8 cellular contexts compared by ENCODE assay signal in genomic region chr6:34237722-34238506, GRCh38. TPM values are rescaled to one million over a fixed set of nuclear protein-coding genes. Genes with fewer than 3 reads are reported as not detected.
A peak's percentile ranks its signal among the peaks of the same experiment; 100 is the strongest.
DNase-seq lines count a peak whose midpoint lies in the region; ATAC-seq lines count a peak whose summit lies in the region.

No MANE protein-coding gene starts in this region.

- peak; percentile 38 for DNase-seq in SKM-1 (lab: John Stamatoyannopoulos, UW; ENCODE audit: unreplicated experiment)
- DNase-seq in activated naive CD8-positive, alpha-beta T cell treated with anti-CD3 and anti-CD28 coated beads, Interleukin-2, amount 10 ng/mL, durations not matched to agents 7 days and 5 days = peak; percentile 88
- peak; percentile 45 to 79 (median 75) for DNase-seq in right cardiac atrium
- DNase-seq in skeletal muscle cell (ENCODE audit: low read depth) = no peak

- POLR2A ChIA-PET in activated naive CD8-positive, alpha-beta T cell treated with anti-CD3 and anti-CD28 coated beads, Interleukin-2, amount 10 ng/mL, durations not matched to agents 7 days and 5 days (lab: Charles Lee) = interaction anchor here (1.3 to 2.2 kb wide), 11 partner anchors 10 to 1266 kb away, joined by 3 to 72 read pairs (median 7); partner anchors contain the start of genes RPS10, SMIM29 and UQCC2

- peaks cover 2% of the 10 kb centered on the region for H3K4me1 ChIP-seq in right cardiac atrium (ENCODE audit: control insufficient read depth, insufficient read depth, low read length)

- peak overlapping the region; percentile 81 for H3K4me3 ChIP-seq in GM08714 (ENCODE audit: low read length)
- peak overlapping the region; percentile 94 for H3K4me3 ChIP-seq in right cardiac atrium (ENCODE audit: low read length)
- H3K4me3 ChIP-seq in skeletal muscle cell (ENCODE audit: low read depth, low read length) = peak overlapping the region; percentile 83

- no peaks in the 10 kb centered on the region for H3K27me3 ChIP-seq in right cardiac atrium (ENCODE audit: control insufficient read depth, insufficient read depth)

- no peaks in the 10 kb centered on the region for H3K9me3 Mint-ChIP-seq in activated naive CD8-positive, alpha-beta T cell treated with anti-CD3 and anti-CD28 coated beads, Interleukin-2, amount 10 ng/mL, durations not matched to agents 7 days and 5 days

- H3K27ac Mint-ChIP-seq in activated naive CD8-positive, alpha-beta T cell treated with anti-CD3 and anti-CD28 coated beads, Interleukin-2, amount 10 ng/mL, durations not matched to agents 7 days and 5 days = peak overlapping the region; percentile 94

- H3K4me1 Mint-ChIP-seq in activated naive CD8-positive, alpha-beta T cell treated with anti-CD3 and anti-CD28 coated beads, Interleukin-2, amount 10 ng/mL, durations not matched to agents 7 days and 5 days = peaks cover 43% of the 10 kb centered on the region

- no peaks in the 10 kb centered on the region for H3K9me3 ChIP-seq in right cardiac atrium (ENCODE audit: control insufficient read depth, low read length)

- H3K4me3 Mint-ChIP-seq in activated naive CD8-positive, alpha-beta T cell treated with anti-CD3 and anti-CD28 coated beads, Interleukin-2, amount 10 ng/mL, durations not matched to agents 7 days and 5 days = peak overlapping the region; percentile 90

- H3K36me3 Mint-ChIP-seq in activated naive CD8-positive, alpha-beta T cell treated with anti-CD3 and anti-CD28 coated beads, Interleukin-2, amount 10 ng/mL, durations not matched to agents 7 days and 5 days = peaks cover 16% of the 10 kb centered on the region

- intact Hi-C loops in right cardiac atrium (cut with DNase I) = loop anchor here in 1 of 4 donors (5.0 kb wide), 1 partner anchor 41 kb away; no protein-coding TSS in a partner anchor

- H3K27me3 Mint-ChIP-seq in activated naive CD8-positive, alpha-beta T cell treated with anti-CD3 and anti-CD28 coated beads, Interleukin-2, amount 10 ng/mL, durations not matched to agents 7 days and 5 days = no peaks in the 10 kb centered on the region

- H3K27ac ChIP-seq in right cardiac atrium (ENCODE audit: low read length) = no peak overlapping the region

- ATAC-seq in HG03139 (IDR thresholded peaks at IDR 0.05; ENCODE audit: unreplicated experiment) = peak; percentile 1
- peak; percentile 19 for ATAC-seq in activated naive CD8-positive, alpha-beta T cell treated with anti-CD3 and anti-CD28 coated beads, Interleukin-2, amount 10 ng/mL, durations not matched to agents 7 days and 5 days (ENCODE audit: low read depth)
- ATAC-seq in right cardiac atrium = no peak
- no peak for ATAC-seq in HG02571 (IDR thresholded peaks at IDR 0.05; ENCODE audit: unreplicated experiment)
- no peak for ATAC-seq in GM18858 (IDR thresholded peaks at IDR 0.05; ENCODE audit: unreplicated experiment)

- 10% methylated on average over 64 of the region's 64 CpGs for WGBS in right cardiac atrium

RNA-seq across cellular contexts. Expression of gene HMGA1, which starts 1.2 kb away (rescaled TPM):
- 100 to 1,000 TPM; 233 to 247 TPM for total RNA-seq in activated naive CD8-positive, alpha-beta T cell treated with anti-CD3 and anti-CD28 coated beads, Interleukin-2, amount 10 ng/mL, durations not matched to agents 7 days and 5 days
- 10 to 100 TPM; 34.5 to 43.0 (median 39.0) TPM for total RNA-seq in right cardiac atrium
- 29.7 TPM for polyA plus RNA-seq in right cardiac atrium

RNA-seq across cellular contexts. Expression of gene SMIM29, which starts 10.9 kb away (rescaled TPM):
- total RNA-seq in activated naive CD8-positive, alpha-beta T cell treated with anti-CD3 and anti-CD28 coated beads, Interleukin-2, amount 10 ng/mL, durations not matched to agents 7 days and 5 days = 10 to 100 TPM; 24.4 to 28.3 TPM
- 10 to 100 TPM; 17.0 to 25.5 (median 22.4) TPM for total RNA-seq in right cardiac atrium
- 34.8 TPM for polyA plus RNA-seq in right cardiac atrium

Comparison
In these comparisons a context has a peak if more than half of its experiments do, and no peak if none do; other contexts are left out.
1. ATAC-seq: peak in HG03139 (single experiment) and activated naive CD8-positive, alpha-beta T cell treated with anti-CD3 and anti-CD28 coated beads, Interleukin-2, amount 10 ng/mL, durations not matched to agents 7 days and 5 days (single experiment); none in right cardiac atrium (0 of 2), HG02571 (single experiment) and GM18858 (single experiment).
2. RNA of gene HMGA1, which starts 1.2 kb away (total RNA-seq): 233 to 247 TPM in activated naive CD8-positive, alpha-beta T cell treated with anti-CD3 and anti-CD28 coated beads, Interleukin-2, amount 10 ng/mL, durations not matched to agents 7 days and 5 days; 34.5 to 43.0 TPM in right cardiac atrium; every median in the first group is over 4 times any median in the second.
3. Peak in every context shown above with its lines, with median percentiles within 50 percentile points of each other: H3K4me3 ChIP-seq.